Comparison of ENCODE assay signal across 10 cellular contexts in genomic region chr11:36558511-36559413, GRCh38. TPM values are rescaled to one million over a fixed set of nuclear protein-coding genes. Genes with fewer than 3 reads are reported as not detected.
DNase-seq lines count a peak whose midpoint lies in the region; ATAC-seq and TF ChIP-seq lines count a peak whose summit lies in the region.
"Had no signal": no experiment of that assay in that cellular context is flagged by ENCODE, and none has a peak within 500 bp of the region (broad histone marks: within the 10 kb centered on the region; RNA-seq: fewer than 3 reads in every experiment).

No MANE protein-coding gene starts in this region.

- ATAC-seq in GM18498 (IDR thresholded peaks at IDR 0.05; ENCODE audit: unreplicated experiment) (peak; percentile 99), GM19455 (IDR thresholded peaks at IDR 0.05; ENCODE audit: unreplicated experiment) (peak; percentile 85), HG03108 (IDR thresholded peaks at IDR 0.05; ENCODE audit: unreplicated experiment) (peak; percentile 74)
- peak; percentile 59 for ATAC-seq in activated naive CD8-positive, alpha-beta T cell treated with anti-CD3 and anti-CD28 coated beads, Interleukin-2, amount 50 U/mL, for 24 hours

- peak overlapping the region; percentile 60 for H3K27ac Mint-ChIP-seq in activated naive CD8-positive, alpha-beta T cell treated with anti-CD3 and anti-CD28 coated beads, Interleukin-2, amount 50 U/mL, for 24 hours
- H3K27ac Mint-ChIP-seq in endothelial cell (ENCODE audit: unreplicated experiment) = no peak overlapping the region

- H3K4me3 Mint-ChIP-seq in activated naive CD8-positive, alpha-beta T cell treated with anti-CD3 and anti-CD28 coated beads, Interleukin-2, amount 50 U/mL, for 24 hours = peak overlapping the region; percentile 64
- H3K4me3 Mint-ChIP-seq in endothelial cell (ENCODE audit: unreplicated experiment) = no peak overlapping the region

- TF ChIP-seq CTCF in endothelial cell (IDR thresholded peaks at IDR 0.05; ENCODE audit: unreplicated experiment) = no peak
- no peak for TF ChIP-seq CTCF in testis (IDR thresholded peaks at IDR 0.05)

- H3K36me3 ChIP-seq in testis (ENCODE audit: low read depth, missing control alignments) = no peaks in the 10 kb centered on the region

- 71 to 87% methylated on average over 4 of the region's 4 CpGs for WGBS in testis, 2 donors

- intact Hi-C loops in testis (cut with DNase I; ENCODE audit: low total_unique reads) = no loop called here

- H3K27me3 ChIP-seq in testis = no peaks in the 10 kb centered on the region

- no peak overlapping the region for H3K27ac ChIP-seq in testis

- no peak for DNase-seq in activated naive CD8-positive, alpha-beta T cell treated with anti-CD3 and anti-CD28 coated beads, Interleukin-2, amount 50 U/mL, for 24 hours
- no peak for DNase-seq in endothelial cell (ENCODE audit: low spot score)
- DNase-seq in COLO829 (ENCODE audit: low spot score) = no peak
- DNase-seq in testis = no peak
- no peak for DNase-seq in GM19238 (ENCODE audit: insufficient read length, low spot score)
- DNase-seq: NCI-H510A had no signal

- no peaks in the 10 kb centered on the region for H3K27me3 Mint-ChIP-seq in activated naive CD8-positive, alpha-beta T cell treated with anti-CD3 and anti-CD28 coated beads, Interleukin-2, amount 50 U/mL, for 24 hours
- H3K27me3 Mint-ChIP-seq in endothelial cell (ENCODE audit: unreplicated experiment) = peaks cover 2% of the 10 kb centered on the region

- no peaks in the 10 kb centered on the region for H3K36me3 Mint-ChIP-seq in activated naive CD8-positive, alpha-beta T cell treated with anti-CD3 and anti-CD28 coated beads, Interleukin-2, amount 50 U/mL, for 24 hours (ENCODE audit: low read depth)
- peaks cover 3% of the 10 kb centered on the region for H3K36me3 Mint-ChIP-seq in endothelial cell (ENCODE audit: low read depth, unreplicated experiment)

- H3K4me1 Mint-ChIP-seq in activated naive CD8-positive, alpha-beta T cell treated with anti-CD3 and anti-CD28 coated beads, Interleukin-2, amount 50 U/mL, for 24 hours = peaks cover 19% of the 10 kb centered on the region
- peaks cover 3% of the 10 kb centered on the region for H3K4me1 Mint-ChIP-seq in endothelial cell (ENCODE audit: unreplicated experiment)

- no peaks in the 10 kb centered on the region for H3K9me3 ChIP-seq in testis

- no peaks in the 10 kb centered on the region for H3K9me3 Mint-ChIP-seq in activated naive CD8-positive, alpha-beta T cell treated with anti-CD3 and anti-CD28 coated beads, Interleukin-2, amount 50 U/mL, for 24 hours
- H3K9me3 Mint-ChIP-seq in endothelial cell (ENCODE audit: unreplicated experiment) = no peaks in the 10 kb centered on the region

- no peaks in the 10 kb centered on the region for H3K4me1 ChIP-seq in testis

- TF ChIP-seq POLR2A in testis (IDR thresholded peaks at IDR 0.05) = no peak

- no peak overlapping the region for H3K4me3 ChIP-seq in testis

RNA-seq across cellular contexts. Expression of gene RAG1, which starts 9.0 kb away (rescaled TPM):
- total RNA-seq in endothelial cell (ENCODE audit: unreplicated experiment) = 3.9 TPM
- total RNA-seq in testis = 1 to 10 TPM; 1.5 to 3.5 TPM
- polyA plus RNA-seq in testis (ENCODE audit: insufficient read depth, low read depth, low replicate concordance) = 1.4 TPM

RNA-seq across cellular contexts. Expression of gene IFTAP, which starts 35.5 kb away (rescaled TPM):
- total RNA-seq in endothelial cell (ENCODE audit: unreplicated experiment) = 21.0 TPM
- total RNA-seq in testis = 10 to 100 TPM; 42.1 to 42.4 TPM
- 105 TPM for polyA plus RNA-seq in testis (ENCODE audit: insufficient read depth, low read depth, low replicate concordance)

RNA-seq across cellular contexts. Expression of gene RAG2, which starts 39.3 kb away (rescaled TPM):
- total RNA-seq in endothelial cell (ENCODE audit: unreplicated experiment) (not detected), testis (under 1 TPM; 0.25 to 0.94 TPM)
- 2.9 TPM for polyA plus RNA-seq in testis (ENCODE audit: insufficient read depth, low read depth, low replicate concordance)
- total RNA-seq: bronchial epithelial cell had no signal

RNA-seq across cellular contexts. Expression of gene TRAF6, which starts 48.7 kb away (rescaled TPM):
- total RNA-seq in endothelial cell (ENCODE audit: unreplicated experiment) (20.4 TPM), testis (10 to 100 TPM; 24.0 to 26.4 TPM)
- polyA plus RNA-seq in testis (ENCODE audit: insufficient read depth, low read depth, low replicate concordance) = 18.8 TPM
